ENCODE assay signal across 8 cellular contexts in genomic region chr2:190996338-190996946, GRCh38. TPM values are rescaled to one million over a fixed set of nuclear protein-coding genes. Genes with fewer than 3 reads are reported as not detected.
DNase-seq lines count a peak whose midpoint lies in the region; ATAC-seq, FAIRE-seq and TF ChIP-seq lines count a peak whose summit lies in the region.

No MANE protein-coding gene starts in this region.

- H3K27ac Mint-ChIP-seq in activated CD4-positive, alpha-beta T cell treated with anti-CD3 and anti-CD28 coated beads for 36 hours = peak overlapping the region; percentile 69

- H3K9me3 ChIP-seq in esophagus muscularis mucosa (no peaks in the 10 kb centered on the region), pancreas (no peaks in the 10 kb centered on the region)

- H3K27ac ChIP-seq in esophagus muscularis mucosa (replicated peaks in 1 of 4) (no peak overlapping the region), pancreas (no peak overlapping the region)

- TF ChIP-seq CTCF in esophagus muscularis mucosa (IDR thresholded peaks at IDR 0.05) = peak in 2 of 3 experiments; percentile 32 to 54
- peak in 3 of 4 donors; percentile 42 to 52 (median 50) for TF ChIP-seq CTCF in pancreas (IDR thresholded peaks at IDR 0.05)

- CTCF ChIA-PET in activated CD4-positive, alpha-beta T cell treated with anti-CD3 and anti-CD28 coated beads for 36 hours (lab: Charles Lee) = interaction anchor here (0.7 kb wide), 1 partner anchor 453 kb away, joined by 3 read pairs; no protein-coding TSS in a partner anchor

- POLR2A ChIA-PET in activated CD4-positive, alpha-beta T cell treated with anti-CD3 and anti-CD28 coated beads for 36 hours (lab: Charles Lee) = no interaction called here

- H3K27me3 ChIP-seq in esophagus muscularis mucosa = no peaks in the 10 kb centered on the region
- H3K27me3 ChIP-seq in pancreas = no peaks in the 10 kb centered on the region

- H3K36me3 ChIP-seq in esophagus muscularis mucosa = peaks cover 64 to 100% (median 82%) of the 10 kb centered on the region in 4 donors
- H3K36me3 ChIP-seq in pancreas = peaks cover 5 to 64% (median 20%) of the 10 kb centered on the region in 3 donors

- no peak overlapping the region for H3K4me3 Mint-ChIP-seq in activated CD4-positive, alpha-beta T cell treated with anti-CD3 and anti-CD28 coated beads for 36 hours

- peaks cover 47% of the 10 kb centered on the region for H3K4me1 Mint-ChIP-seq in activated CD4-positive, alpha-beta T cell treated with anti-CD3 and anti-CD28 coated beads for 36 hours

- intact Hi-C loops in activated CD4-positive, alpha-beta T cell treated with anti-CD3 and anti-CD28 coated beads for 36 hours (cut with DNase I, micrococcal nuclease) = loop anchor here in 1 of 2 experiments (5.0 kb wide), 1 partner anchor 36 kb away; no protein-coding TSS in a partner anchor
- intact Hi-C loops in esophagus muscularis mucosa (cut with DNase I) = no loop called here
- intact Hi-C loops in pancreas (cut with DNase I) = no loop called here

- no peak for DNase-seq in activated CD4-positive, alpha-beta T cell treated with anti-CD3 and anti-CD28 coated beads for 36 hours
- DNase-seq in activated CD4-positive, alpha-beta T cell treated with anti-CD3 and anti-CD28 coated beads, Interleukin-2, amount 50 U/mL, for 48 hours = no peak
- DNase-seq in T-helper 2 cell = peak in 3 of 5 experiments; percentile 18 to 54 (median 21)
- no peak for DNase-seq in esophagus muscularis mucosa (ENCODE audit: extremely low spot score)
- peak in 2 of 6 donors; percentile 16 to 22 for DNase-seq in pancreas
- DNase-seq in amniotic stem cell (lab: John Stamatoyannopoulos, UW) = no peak

- no peak for TF ChIP-seq POLR2A in esophagus muscularis mucosa (IDR thresholded peaks at IDR 0.05; ENCODE audit: low read depth)

- peaks cover 91% of the 10 kb centered on the region for H3K36me3 Mint-ChIP-seq in activated CD4-positive, alpha-beta T cell treated with anti-CD3 and anti-CD28 coated beads for 36 hours (ENCODE audit: low read depth)

- no peak for FAIRE-seq in pancreas (lab: Jason Lieb, UNC)

- no peaks in the 10 kb centered on the region for H3K27me3 Mint-ChIP-seq in activated CD4-positive, alpha-beta T cell treated with anti-CD3 and anti-CD28 coated beads for 36 hours

- no peak for TF ChIP-seq EP300 in esophagus muscularis mucosa (IDR thresholded peaks at IDR 0.05)

- peaks cover 0 to 15% (median 8%) of the 10 kb centered on the region in 4 donors for H3K4me1 ChIP-seq in esophagus muscularis mucosa
- H3K4me1 ChIP-seq in pancreas = no peaks in the 10 kb centered on the region

- peaks cover 16% of the 10 kb centered on the region for H3K9me3 Mint-ChIP-seq in activated CD4-positive, alpha-beta T cell treated with anti-CD3 and anti-CD28 coated beads for 36 hours (ENCODE audit: low read depth)

- 93% methylated on average over 5 of the region's 5 CpGs for WGBS in esophagus muscularis mucosa
- WGBS in pancreas, 2 donors = 87 to 93% methylated on average over 5 of the region's 5 CpGs

- H3K4me3 ChIP-seq in esophagus muscularis mucosa (no peak overlapping the region), pancreas (no peak overlapping the region)

- ATAC-seq in activated CD4-positive, alpha-beta T cell treated with anti-CD3 and anti-CD28 coated beads for 36 hours = no peak
- ATAC-seq in HG03432 (IDR thresholded peaks at IDR 0.05; ENCODE audit: unreplicated experiment) (peak; percentile 43), pancreas (peak; percentile 46 to 82 (median 71)), GM19452 (IDR thresholded peaks at IDR 0.05; ENCODE audit: unreplicated experiment) (no peak)

RNA-seq across cellular contexts. Expression of gene STAT1, which starts 17.5 kb away (rescaled TPM):
- total RNA-seq in activated CD4-positive, alpha-beta T cell treated with anti-CD3 and anti-CD28 coated beads for 36 hours = 100 to 1,000 TPM; 317 to 343 TPM
- total RNA-seq in esophagus muscularis mucosa = 10 to 100 TPM; 44.2 to 57.3 (median 48.6) TPM
- 10 to 100 TPM; 16.5 to 51.8 (median 28.6) TPM for total RNA-seq in pancreas
- 10 to 100 TPM in 1 of 2 donors, 1 to 10 TPM in 1; 8.2 to 18.2 TPM for polyA plus RNA-seq in pancreas

Comparison
In these comparisons a context has a peak if more than half of its experiments do, and no peak if none do; other contexts are left out.
1. ATAC-seq: peak in HG03432 (single experiment) and pancreas (4 of 4); none in activated CD4-positive, alpha-beta T cell treated with anti-CD3 and anti-CD28 coated beads for 36 hours (single experiment) and GM19452 (single experiment).
2. DNase-seq: peak in T-helper 2 cell (3 of 5); none in activated CD4-positive, alpha-beta T cell treated with anti-CD3 and anti-CD28 coated beads for 36 hours (single experiment), activated CD4-positive, alpha-beta T cell treated with anti-CD3 and anti-CD28 coated beads, Interleukin-2, amount 50 U/mL, for 48 hours (0 of 2), esophagus muscularis mucosa (single experiment) and amniotic stem cell (single experiment).
3. RNA of gene STAT1, which starts 17.5 kb away (total RNA-seq): 317 to 343 TPM in activated CD4-positive, alpha-beta T cell treated with anti-CD3 and anti-CD28 coated beads for 36 hours; 44.2 to 57.3 TPM in esophagus muscularis mucosa and 16.5 to 51.8 TPM in pancreas; every median in the first group is over 4 times any median in the second.